In genomic region chr16:4830408-4830807, GRCh38 we compare ENCODE assay signal across 22 cellular contexts. TPM values are rescaled to one million over a fixed set of nuclear protein-coding genes. Genes with fewer than 3 reads are reported as not detected.
"Had no signal": no experiment of that assay in that cellular context is flagged by ENCODE, and none has a peak within 500 bp of the region (broad histone marks: within the 10 kb centered on the region; RNA-seq: fewer than 3 reads in every experiment).

No MANE protein-coding gene starts in this region.

- H3K9me3 ChIP-seq: prostate gland, sigmoid colon, stomach, testis, upper lobe of left lung had no signal

- DNase-seq: activated CD4-positive, alpha-beta memory T cell treated with anti-CD3 and anti-CD28 coated beads for 36 hours; activated CD4-positive, alpha-beta T cell treated with anti-CD3 and anti-CD28 coated beads for 36 hours; activated T-cell treated with anti-CD3 and anti-CD28 coated beads, Interleukin-2, amount 50 U/mL, for 48 hours; aorta; dermis blood vessel endothelial cell; hippocampal formation; kidney; sigmoid colon; stimulated activated CD4-positive, alpha-beta T cell treated with anti-CD3 and anti-CD28 coated beads, Interleukin-1b, Interleukin-23, amount 100 ng/mL, for 48 hours; stomach; testis; upper lobe of left lung had no signal

- FAIRE-seq: kidney had no signal

- H3K4me1 ChIP-seq: sigmoid colon, testis, upper lobe of left lung had no signal

- H3K4me3 ChIP-seq: prostate gland, sigmoid colon, stomach, testis, upper lobe of left lung had no signal

- H3K27me3 Mint-ChIP-seq: activated CD4-positive, alpha-beta memory T cell treated with anti-CD3 and anti-CD28 coated beads for 36 hours; activated CD4-positive, alpha-beta T cell treated with anti-CD3 and anti-CD28 coated beads for 36 hours had no signal

- ATAC-seq: activated CD4-positive, alpha-beta T cell treated with anti-CD3 and anti-CD28 coated beads for 36 hours; esophagus mucosa had no signal

- H3K27ac Mint-ChIP-seq: activated CD4-positive, alpha-beta memory T cell treated with anti-CD3 and anti-CD28 coated beads for 36 hours; mesothelial cell of epicardium had no signal

- H3K27ac ChIP-seq: prostate gland, sigmoid colon, stomach, testis, upper lobe of left lung, VCaP had no signal

- H3K27me3 ChIP-seq: sigmoid colon, stomach, testis, upper lobe of left lung had no signal

- H3K9me3 Mint-ChIP-seq: activated CD4-positive, alpha-beta memory T cell treated with anti-CD3 and anti-CD28 coated beads for 36 hours; mesothelial cell of epicardium; neural crest cell had no signal

- H3K4me3 Mint-ChIP-seq: activated CD4-positive, alpha-beta memory T cell treated with anti-CD3 and anti-CD28 coated beads for 36 hours; activated CD4-positive, alpha-beta T cell treated with anti-CD3 and anti-CD28 coated beads for 36 hours; mesothelial cell of epicardium; neural crest cell had no signal

- H3K4me1 Mint-ChIP-seq: mesothelial cell of epicardium, neural crest cell had no signal

RNA-seq across cellular contexts. Expression of gene SMIM22, which starts 35.2 kb away (rescaled TPM):
- total RNA-seq: activated CD4-positive, alpha-beta memory T cell treated with anti-CD3 and anti-CD28 coated beads for 36 hours; activated CD4-positive, alpha-beta T cell treated with anti-CD3 and anti-CD28 coated beads for 36 hours; aorta; chondrocyte; dermis blood vessel endothelial cell; mesothelial cell of epicardium; myocyte; neural crest cell; osteoblast; sigmoid colon; SK-MEL-5 had no signal

RNA-seq across cellular contexts. Expression of gene SEPTIN12, which starts 42.3 kb away (rescaled TPM):
- total RNA-seq: activated CD4-positive, alpha-beta memory T cell treated with anti-CD3 and anti-CD28 coated beads for 36 hours; activated CD4-positive, alpha-beta T cell treated with anti-CD3 and anti-CD28 coated beads for 36 hours; aorta; chondrocyte; dermis blood vessel endothelial cell; esophagus mucosa; kidney; lower leg skin; myocyte; osteoblast; sigmoid colon; SK-MEL-5; stomach; upper lobe of left lung had no signal
- polyA plus RNA-seq: aorta, stomach had no signal
